Comparison of ENCODE assay signal across 18 cellular contexts in the genomic region with DNA sequence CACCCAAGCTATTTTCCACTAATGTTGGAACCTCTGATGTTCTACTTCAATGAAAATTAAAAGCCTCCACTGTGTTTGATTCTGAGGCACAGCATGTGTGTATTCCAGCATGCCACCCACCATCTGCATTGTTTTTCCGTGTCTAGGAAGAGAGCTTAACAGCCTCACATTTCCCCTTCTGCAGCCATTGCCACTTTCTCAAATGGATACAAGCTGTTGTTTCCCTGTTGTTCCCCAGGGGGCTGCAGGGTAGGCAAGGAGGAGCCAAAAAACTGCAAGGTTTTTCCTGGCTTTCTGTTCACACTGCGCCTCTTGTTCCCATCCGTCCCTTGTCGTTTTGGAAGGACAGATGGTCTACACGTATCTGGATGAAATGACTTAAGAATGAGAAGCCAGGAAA.
DNase-seq lines count a peak whose midpoint lies in the region; ATAC-seq, FAIRE-seq and TF ChIP-seq lines count a peak whose summit lies in the region.
"Had no signal": no experiment of that assay in that cellular context is flagged by ENCODE, and none has a peak within 500 bp of the region (broad histone marks: within the 10 kb centered on the region; RNA-seq: fewer than 3 reads in every experiment).

No MANE protein-coding gene starts in this region.

- no peak for FAIRE-seq in urothelium cell line (lab: Jason Lieb, UNC)

- DNase-seq in NCI-H82 (lab: John Stamatoyannopoulos, UW) (peak; percentile 57), NCI-H82 treated with DMSO at 0.1 percent for 48 hours (lab: John Stamatoyannopoulos, UW; ENCODE audit: unreplicated experiment) (no peak), choroid plexus epithelial cell (ENCODE audit: low read depth) (peak; percentile 3), iPS-NIHi11 (ENCODE audit: low spot score) (peak; percentile 51), urothelium cell line (ENCODE audit: low spot score) (peak; percentile 6), lower leg skin (ENCODE audit: low spot score in 2 of 2) (no peak)
- DNase-seq in activated T-cell treated with anti-CD3 and anti-CD28 coated beads, Interleukin-2, amount 50 U/mL, for 1 hour = no peak
- DNase-seq: 8988T; activated CD8-positive, alpha-beta T cell treated with anti-CD3 and anti-CD28 coated beads, Interleukin-2, amount 10 ng/mL, durations not matched to agents 7 days and 5 days; activated naive CD8-positive, alpha-beta T cell treated with anti-CD3 and anti-CD28 coated beads, Interleukin-2, amount 50 U/mL, for 24 hours; CD4-positive, CD25-positive, alpha-beta regulatory T cell; DND-41; Kasumi-1; kidney glomerular epithelial cell; NCI-H1436 treated with DMSO at 0.1 percent for 48 hours; NCI-H774; Peyer's patch had no signal

- intact Hi-C loops in lower leg skin (cut with DNase I; ENCODE audit: low total_unique reads) = no loop called here

- ATAC-seq in HG03097 (IDR thresholded peaks at IDR 0.05; ENCODE audit: low FRiP score, unreplicated experiment) = no peak
- ATAC-seq: activated CD8-positive, alpha-beta T cell treated with anti-CD3 and anti-CD28 coated beads, Interleukin-2, amount 10 ng/mL, durations not matched to agents 7 days and 5 days; activated naive CD8-positive, alpha-beta T cell treated with anti-CD3 and anti-CD28 coated beads, Interleukin-2, amount 50 U/mL, for 24 hours had no signal

- no peak for TF ChIP-seq POLR2A in lower leg skin (IDR thresholded peaks at IDR 0.05)

- TF ChIP-seq CTCF in choroid plexus epithelial cell (conservative IDR thresholded peaks at IDR 0.05; ENCODE audit: low read depth, low read length) (peak; percentile 31), lower leg skin (IDR thresholded peaks at IDR 0.05) (no peak)

- H3K4me3 ChIP-seq in choroid plexus epithelial cell (ENCODE audit: low read depth, low read length) (no peak overlapping the region), lower leg skin (ENCODE audit: low read depth, poor library complexity, severe bottlenecking) (no peak overlapping the region)
- H3K4me3 ChIP-seq: Peyer's patch had no signal

- 48 to 65% methylated on average over 5 of the region's 5 CpGs for WGBS in lower leg skin, 2 donors

Comparison
In these comparisons a context has a peak if more than half of its experiments do, and no peak if none do; other contexts are left out.
1. DNase-seq: peak in NCI-H82 (single experiment), choroid plexus epithelial cell (single experiment), iPS-NIHi11 (single experiment) and urothelium cell line (single experiment); none in NCI-H82 treated with DMSO at 0.1 percent for 48 hours (single experiment), lower leg skin (0 of 2) and activated T-cell treated with anti-CD3 and anti-CD28 coated beads, Interleukin-2, amount 50 U/mL, for 1 hour (single experiment).